In the genomic region with DNA sequence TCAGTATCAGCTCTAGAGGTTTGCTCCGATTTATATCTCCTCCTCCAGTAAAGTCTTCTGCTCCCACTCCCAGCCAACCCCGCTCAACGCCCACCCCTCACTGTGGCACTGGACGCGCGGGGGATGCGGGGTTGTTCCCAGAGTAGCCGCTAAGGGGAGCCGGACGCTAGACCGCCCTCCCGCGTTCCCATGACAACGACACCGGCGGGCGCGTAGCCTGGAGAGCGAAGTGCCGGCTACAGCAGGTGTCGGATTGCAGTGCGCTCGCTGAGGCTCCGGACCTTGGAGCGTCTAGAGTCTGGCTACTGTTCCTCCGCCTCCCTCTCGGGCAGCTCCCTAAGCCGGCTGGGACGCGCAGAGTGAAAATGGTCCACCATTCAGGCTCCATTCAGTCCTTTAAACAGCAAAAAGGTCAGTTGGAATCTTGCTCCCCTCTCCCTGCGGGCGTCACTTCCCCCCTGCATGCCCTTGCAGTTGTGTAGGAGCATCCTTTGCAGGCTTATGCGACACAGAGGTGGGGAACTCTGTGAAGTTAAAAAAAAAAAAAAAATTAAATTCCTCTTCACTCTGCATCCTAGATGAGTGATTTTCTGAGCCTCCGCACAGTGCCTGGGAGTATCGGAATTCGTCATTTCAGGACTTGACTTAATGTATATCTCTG, we compare ENCODE assay signal across 1 cellular context.
TF ChIP-seq lines count a peak whose summit lies in the region.

ANO3 (plus strand) TSS at position 220 of the 661 bp plus-strand sequence; CDS start at position 366, 146 bp downstream.

TF ChIP-seq in K562, 482 proteins besides CTCF, POLR2A, EP300 and RAD21 (continued from another document):
- peak; percentile 85 for TF ChIP-seq RFX1 (IDR thresholded peaks at IDR 0.05)
